In genomic region chr3:196931157-196931556, GRCh38 we compare ENCODE assay signal across 27 cellular contexts. TPM values are rescaled to one million over a fixed set of nuclear protein-coding genes. Genes with fewer than 3 reads are reported as not detected.
DNase-seq lines count a peak whose midpoint lies in the region; ATAC-seq and TF ChIP-seq lines count a peak whose summit lies in the region.
"Had no signal": no experiment of that assay in that cellular context is flagged by ENCODE, and none has a peak within 500 bp of the region (broad histone marks: within the 10 kb centered on the region; RNA-seq: fewer than 3 reads in every experiment).

No MANE protein-coding gene starts in this region.

- no peaks in the 10 kb centered on the region for H3K9me3 ChIP-seq in hepatocyte (ENCODE audit: low read depth)
- H3K9me3 ChIP-seq: MG63, Peyer's patch had no signal

- CTCF ChIA-PET in activated B cell treated with CpG ODN at 0.5 μM for 24 hours (lab: Charles Lee), result interaction anchor here (1.1 kb wide), 1 partner anchor 93 kb away, joined by 5 read pairs; no protein-coding TSS in a partner anchor

- no peak overlapping the region for H2AFZ ChIP-seq in hepatocyte

- no peaks in the 10 kb centered on the region for H3K9me3 Mint-ChIP-seq in activated naive CD8-positive, alpha-beta T cell (ENCODE audit: low read depth)
- H3K9me3 Mint-ChIP-seq in activated naive CD8-positive, alpha-beta T cell treated with anti-CD3 and anti-CD28 coated beads for 36 hours, result no peaks in the 10 kb centered on the region
- H3K9me3 Mint-ChIP-seq in IgD-negative memory B cell, result no peaks in the 10 kb centered on the region
- H3K9me3 Mint-ChIP-seq in activated B cell treated with CpG ODN at 0.5 μM for 24 hours, result no peaks in the 10 kb centered on the region
- no peaks in the 10 kb centered on the region for H3K9me3 Mint-ChIP-seq in stimulated activated memory B cell treated with anti-CD40 and anti-IgM and Interleukin-4, amounts not matched to agents 10 μg/mL and 1 μg/mL and 100 μg/mL, for 72 hours
- H3K9me3 Mint-ChIP-seq: CD4-positive, alpha-beta memory T cell had no signal

- H3K4me1 Mint-ChIP-seq in activated naive CD8-positive, alpha-beta T cell (ENCODE audit: low read depth), result peaks cover 3% of the 10 kb centered on the region
- no peaks in the 10 kb centered on the region for H3K4me1 Mint-ChIP-seq in activated naive CD8-positive, alpha-beta T cell treated with anti-CD3 and anti-CD28 coated beads for 36 hours
- H3K4me1 Mint-ChIP-seq in IgD-negative memory B cell (peaks cover 19 to 31% (median 29%) of the 10 kb centered on the region in 3 donors), activated B cell treated with CpG ODN at 0.5 μM for 24 hours (peaks cover 35% of the 10 kb centered on the region)
- peaks cover 37% of the 10 kb centered on the region for H3K4me1 Mint-ChIP-seq in stimulated activated memory B cell treated with anti-CD40 and anti-IgM and Interleukin-4, amounts not matched to agents 10 μg/mL and 1 μg/mL and 100 μg/mL, for 72 hours
- H3K4me1 Mint-ChIP-seq: CD4-positive, alpha-beta memory T cell had no signal

- DNase-seq in activated naive CD8-positive, alpha-beta T cell treated with anti-CD3 and anti-CD28 coated beads for 36 hours, result no peak
- DNase-seq in activated B cell treated with CpG ODN at 0.5 μM for 24 hours (no peak), hepatocyte (ENCODE audit: low spot score) (no peak), G401 (ENCODE audit: low spot score) (no peak), MV-4-11 (lab: John Stamatoyannopoulos, UW) (no peak)
- DNase-seq: C1 segment of cervical spinal cord; CD4-positive, alpha-beta memory T cell; COR-L47; DMS53; GDM1; MG63; NCI-H1048; NCI-H1694; NCI-H2029 treated with DMSO at 0.1 percent for 48 hours; NCI-H2227 treated with DMSO at 0.1 percent for 48 hours; NCI-H510A; NCI-H69; OCI-M1; SHP77 treated with DMSO at 0.1 percent for 48 hours; SW 1271 had no signal

- POLR2A ChIA-PET in activated B cell treated with CpG ODN at 0.5 μM for 24 hours (lab: Charles Lee), result interaction anchor here (0.9 to 3.2 kb wide), 2 partner anchors 10 to 63 kb away, joined by 3 to 34 read pairs; partner anchors contain the start of genes NCBP2 and SENP5

- H4K20me1 ChIP-seq in hepatocyte (ENCODE audit: insufficient read depth, poor library complexity, severe bottlenecking), result no peaks in the 10 kb centered on the region

- 97% methylated on average over 4 of the region's 4 CpGs for WGBS in hepatocyte (ENCODE audit: low lambda C conversion rate, missing lambda C conversion rate)

- H3K79me2 ChIP-seq in hepatocyte, result no peaks in the 10 kb centered on the region

- H3K27ac ChIP-seq in hepatocyte, result no peak overlapping the region

- no peak overlapping the region for H3K4me3 Mint-ChIP-seq in activated naive CD8-positive, alpha-beta T cell
- no peak overlapping the region for H3K4me3 Mint-ChIP-seq in activated naive CD8-positive, alpha-beta T cell treated with anti-CD3 and anti-CD28 coated beads for 36 hours
- H3K4me3 Mint-ChIP-seq in IgD-negative memory B cell (peak overlapping the region in 3 of 4 donors; percentile 78 to 84 (median 79)), activated B cell treated with CpG ODN at 0.5 μM for 24 hours (peak overlapping the region; percentile 44)
- peak overlapping the region; percentile 64 for H3K4me3 Mint-ChIP-seq in stimulated activated memory B cell treated with anti-CD40 and anti-IgM and Interleukin-4, amounts not matched to agents 10 μg/mL and 1 μg/mL and 100 μg/mL, for 72 hours
- H3K4me3 Mint-ChIP-seq: CD4-positive, alpha-beta memory T cell had no signal

- TF ChIP-seq CTCF in activated B cell treated with CpG ODN at 0.5 μM for 24 hours (IDR thresholded peaks at IDR 0.05), result no peak
- no peak for TF ChIP-seq CTCF in hepatocyte (IDR thresholded peaks at IDR 0.05; ENCODE audit: poor library complexity)

- no peaks in the 10 kb centered on the region for H3K36me3 ChIP-seq in hepatocyte (replicated peaks; ENCODE audit: insufficient read depth, low read depth)

- no peak overlapping the region for H3K4me2 ChIP-seq in hepatocyte

- in situ Hi-C loops in G401 (cut with HindIII; ENCODE audit: low sequenced_read_pairs), result no loop called here

- no peaks in the 10 kb centered on the region for H3K9me2 ChIP-seq in hepatocyte (replicated peaks; ENCODE audit: insufficient read depth)

- no peaks in the 10 kb centered on the region for H3K4me1 ChIP-seq in hepatocyte (ENCODE audit: insufficient read depth)
- H3K4me1 ChIP-seq: Peyer's patch had no signal

- no peak for ATAC-seq in activated B cell treated with CpG ODN at 0.5 μM for 24 hours (ENCODE audit: low read depth)
- ATAC-seq in stimulated activated memory B cell treated with anti-CD40 and anti-IgM and Interleukin-4, amounts not matched to agents 10 μg/mL and 1 μg/mL and 100 μg/mL, for 72 hours, result peak; percentile 34
- ATAC-seq: HepG2, K562 had no signal

- H3K4me3 ChIP-seq in hepatocyte, result no peak overlapping the region
- H3K4me3 ChIP-seq: K562, MG63, Peyer's patch had no signal

- H3K27ac Mint-ChIP-seq in activated naive CD8-positive, alpha-beta T cell, result peak overlapping the region; percentile 7
- no peak overlapping the region for H3K27ac Mint-ChIP-seq in activated naive CD8-positive, alpha-beta T cell treated with anti-CD3 and anti-CD28 coated beads for 36 hours
- H3K27ac Mint-ChIP-seq in IgD-negative memory B cell (peak overlapping the region; percentile 93 to 96 (median 96)), activated B cell treated with CpG ODN at 0.5 μM for 24 hours (peak overlapping the region; percentile 82)
- H3K27ac Mint-ChIP-seq in stimulated activated memory B cell treated with anti-CD40 and anti-IgM and Interleukin-4, amounts not matched to agents 10 μg/mL and 1 μg/mL and 100 μg/mL, for 72 hours, result peak overlapping the region; percentile 92

- H3K27me3 ChIP-seq in hepatocyte, result no peaks in the 10 kb centered on the region
- H3K27me3 ChIP-seq: MG63, Peyer's patch had no signal

- H3K27me3 Mint-ChIP-seq in activated naive CD8-positive, alpha-beta T cell, result no peaks in the 10 kb centered on the region
- H3K27me3 Mint-ChIP-seq in activated naive CD8-positive, alpha-beta T cell treated with anti-CD3 and anti-CD28 coated beads for 36 hours, result no peaks in the 10 kb centered on the region
- H3K27me3 Mint-ChIP-seq in IgD-negative memory B cell (no peaks in the 10 kb centered on the region), activated B cell treated with CpG ODN at 0.5 μM for 24 hours (no peaks in the 10 kb centered on the region)
- H3K27me3 Mint-ChIP-seq in stimulated activated memory B cell treated with anti-CD40 and anti-IgM and Interleukin-4, amounts not matched to agents 10 μg/mL and 1 μg/mL and 100 μg/mL, for 72 hours, result no peaks in the 10 kb centered on the region
- H3K27me3 Mint-ChIP-seq: CD4-positive, alpha-beta memory T cell had no signal

- intact Hi-C loops in activated B cell treated with CpG ODN at 0.5 μM for 24 hours (cut with micrococcal nuclease), result loop anchor here (1.0 to 2.0 kb wide), 3 partner anchors 8 to 14 kb away; no protein-coding TSS in a partner anchor

- H3K36me3 Mint-ChIP-seq in activated naive CD8-positive, alpha-beta T cell, result peaks cover 2% of the 10 kb centered on the region
- H3K36me3 Mint-ChIP-seq in activated naive CD8-positive, alpha-beta T cell treated with anti-CD3 and anti-CD28 coated beads for 36 hours, result peaks cover 11% of the 10 kb centered on the region
- H3K36me3 Mint-ChIP-seq in IgD-negative memory B cell, result peaks cover 2% of the 10 kb centered on the region
- H3K36me3 Mint-ChIP-seq in activated B cell treated with CpG ODN at 0.5 μM for 24 hours (ENCODE audit: low read depth), result peaks cover 74% of the 10 kb centered on the region
- H3K36me3 Mint-ChIP-seq in stimulated activated memory B cell treated with anti-CD40 and anti-IgM and Interleukin-4, amounts not matched to agents 10 μg/mL and 1 μg/mL and 100 μg/mL, for 72 hours, result peaks cover 35% of the 10 kb centered on the region

RNA-seq across cellular contexts. Expression of gene NCBP2, which starts 11.2 kb away (rescaled TPM):
- 100 to 1,000 TPM; 120 to 121 TPM for total RNA-seq in activated naive CD8-positive, alpha-beta T cell treated with anti-CD3 and anti-CD28 coated beads for 36 hours
- 74.1 TPM for polyA plus RNA-seq in IgD-negative memory B cell
- 77.8 and 85.1 TPM in 2 replicates for total RNA-seq in activated B cell treated with CpG ODN at 0.5 μM for 24 hours
- total RNA-seq in hepatocyte, result 60.2 and 78.3 TPM in 2 replicates
- polyA plus RNA-seq in hepatocyte, result 94.5 and 101 TPM in 2 replicates
- total RNA-seq in G401 (2014; rRNA removed; shearing (Covaris generic)), result 33.1 and 34.6 TPM in 2 replicates

RNA-seq across cellular contexts. Expression of gene PIGZ, which starts 37.5 kb away (rescaled TPM):
- total RNA-seq in activated naive CD8-positive, alpha-beta T cell treated with anti-CD3 and anti-CD28 coated beads for 36 hours, result under 1 TPM; 0.27 to 0.38 TPM
- polyA plus RNA-seq in IgD-negative memory B cell (2.1 TPM), hepatocyte (24.2 and 32.6 TPM in 2 replicates)
- total RNA-seq in activated B cell treated with CpG ODN at 0.5 μM for 24 hours (1.8 and 2.0 TPM in 2 replicates), hepatocyte (11.1 and 18.0 TPM in 2 replicates)
- not detected in 2 replicates for total RNA-seq in G401 (2014; rRNA removed; shearing (Covaris generic))
- total RNA-seq: H1 had no signal

Comparison
In these comparisons a context has a peak if more than half of its experiments do, and no peak if none do; other contexts are left out.
1. H3K4me3 Mint-ChIP-seq: peak in IgD-negative memory B cell (3 of 4), activated B cell treated with CpG ODN at 0.5 μM for 24 hours (single experiment) and stimulated activated memory B cell treated with anti-CD40 and anti-IgM and Interleukin-4, amounts not matched to agents 10 μg/mL and 1 μg/mL and 100 μg/mL, for 72 hours (single experiment); none in activated naive CD8-positive, alpha-beta T cell (single experiment) and activated naive CD8-positive, alpha-beta T cell treated with anti-CD3 and anti-CD28 coated beads for 36 hours (single experiment).